Comparison of ENCODE assay signal across 8 cellular contexts in the genomic region with DNA sequence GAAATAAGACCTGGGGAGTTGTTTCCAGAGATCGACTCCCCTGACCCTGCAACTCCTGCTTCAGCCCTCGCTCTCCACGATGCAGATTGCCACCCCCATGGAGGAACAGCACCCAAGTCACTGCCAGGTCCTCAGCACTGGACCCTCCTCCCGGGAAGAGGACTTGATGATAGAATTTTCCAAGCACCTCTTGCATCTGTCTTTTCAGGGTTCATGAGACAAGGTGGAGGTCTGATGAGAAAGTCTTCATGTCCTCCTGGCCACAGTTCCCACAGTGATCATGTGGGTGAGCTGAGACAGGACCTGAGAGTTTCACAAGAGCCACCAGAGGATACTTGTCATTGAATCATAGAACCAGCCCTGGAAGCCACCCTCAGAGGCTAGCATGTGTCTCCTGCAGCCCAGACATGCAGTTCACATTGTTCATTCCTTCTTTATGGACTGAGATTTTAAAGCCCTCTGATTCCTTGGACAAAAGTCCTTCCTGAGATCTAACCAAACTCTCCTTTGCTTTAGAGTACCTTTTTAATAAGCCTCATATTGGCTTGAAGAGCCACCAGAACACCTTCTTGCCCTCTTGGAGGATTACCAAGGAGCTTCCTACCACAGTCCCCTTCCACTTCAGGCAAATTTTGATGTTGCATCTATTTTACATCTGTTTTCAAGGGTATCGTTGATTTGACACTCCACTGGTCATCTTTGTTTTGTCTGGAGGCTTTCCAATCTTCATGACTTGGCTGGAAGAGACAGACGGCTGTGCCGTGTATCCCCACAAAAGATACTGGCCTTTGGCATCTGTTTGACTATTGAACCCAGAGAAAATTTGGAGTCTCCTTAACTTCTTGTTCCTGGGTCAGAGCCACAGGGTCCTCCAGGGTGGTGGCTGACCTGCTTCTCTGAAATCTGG.
A peak's percentile ranks its signal among the peaks of the same experiment; 100 is the strongest.
DNase-seq lines count a peak whose midpoint lies in the region; ATAC-seq and TF ChIP-seq lines count a peak whose summit lies in the region.
"Had no signal": no experiment of that assay in that cellular context is flagged by ENCODE, and none has a peak within 500 bp of the region (broad histone marks: within the 10 kb centered on the region; RNA-seq: fewer than 3 reads in every experiment).

No MANE protein-coding gene starts in this region.

- peak overlapping the region; percentile 46 to 97 for H3K27ac Mint-ChIP-seq in natural killer cell
- H3K27ac Mint-ChIP-seq in T-cell: no peak overlapping the region

- H3K36me3 Mint-ChIP-seq in natural killer cell (no peaks in the 10 kb centered on the region), T-cell (peaks cover 64% of the 10 kb centered on the region)

- intact Hi-C loops in natural killer cell (cut with micrococcal nuclease): no loop called here

- H3K27me3 Mint-ChIP-seq in natural killer cell (ENCODE audit: low read depth in 2 of 2): no peaks in the 10 kb centered on the region
- no peaks in the 10 kb centered on the region for H3K27me3 Mint-ChIP-seq in T-cell

- H3K27me3 ChIP-seq in HL-60 (ENCODE audit: insufficient read depth, poor library complexity, severe bottlenecking): no peaks in the 10 kb centered on the region

- H3K4me1 Mint-ChIP-seq in natural killer cell (peaks cover 80 to 84% of the 10 kb centered on the region in 2 donors), T-cell (peaks cover 21 to 33% (median 28%) of the 10 kb centered on the region in 3 donors)

- DNase-seq in HL-60 (ENCODE audit: low read depth in 1 of 2, low spot score in 1 of 2) (peak; percentile 16 to 70), natural killer cell (no peak), dedifferentiated amniotic fluid mesenchymal stem cell (ENCODE audit: extremely low spot score) (no peak), T-cell (no peak), retina (no peak)
- DNase-seq: NCI-H2107 had no signal

- H3K9me3 Mint-ChIP-seq in natural killer cell: peaks cover 0 to 4% of the 10 kb centered on the region in 2 donors
- no peaks in the 10 kb centered on the region for H3K9me3 Mint-ChIP-seq in T-cell

- H3K4me3 Mint-ChIP-seq in natural killer cell (peak overlapping the region; percentile 49), T-cell (no peak overlapping the region)

- CTCF ChIA-PET in T-cell (lab: Charles Lee): interaction anchor here in 1 of 2 donors (0.7 kb wide), 1 partner anchor 599 kb away, joined by 4 read pairs; no protein-coding TSS in a partner anchor

- no peak for TF ChIP-seq CTCF in HL-60 (IDR thresholded peaks at IDR 0.05; ENCODE audit: insufficient read depth, low read length)
- no peak for TF ChIP-seq CTCF in natural killer cell (IDR thresholded peaks at IDR 0.05)

- H3K4me3 ChIP-seq in HL-60 (replicated peaks; ENCODE audit: insufficient read depth, low read length): no peak overlapping the region

- H3K27ac ChIP-seq in HL-60 (replicated peaks): peak overlapping the region; percentile 31; the same call in 1 of the 2 replicates

- ATAC-seq in GM19023 (IDR thresholded peaks at IDR 0.05; ENCODE audit: unreplicated experiment): peak; percentile 54
- peak; percentile 76 for ATAC-seq in HG02588 (IDR thresholded peaks at IDR 0.05; ENCODE audit: unreplicated experiment)
- ATAC-seq in natural killer cell: peak in 1 of 3 donors; percentile 35
- no peak for ATAC-seq in T-cell (replicated peaks in 1 of 4)

- POLR2A ChIA-PET in T-cell (lab: Charles Lee): interaction anchor here in 1 of 2 donors (0.6 kb wide), 1 partner anchor 33 kb away, joined by 3 read pairs; no protein-coding TSS in a partner anchor

Comparison
In these comparisons a context has a peak if more than half of its experiments do, and no peak if none do; other contexts are left out.
1. ATAC-seq: peak in GM19023 (single experiment) and HG02588 (single experiment); none in T-cell (0 of 4).
2. DNase-seq: peak in HL-60 (2 of 2); none in natural killer cell (single experiment), dedifferentiated amniotic fluid mesenchymal stem cell (single experiment), T-cell (0 of 34) and retina (single experiment).
3. H3K27ac Mint-ChIP-seq: peak in natural killer cell (2 of 2); none in T-cell (0 of 2).